In genomic region chr19:383040-383439, GRCh38 we compare ENCODE assay signal across 2 cellular contexts.
TF ChIP-seq lines count a peak whose summit lies in the region.

No MANE protein-coding gene starts in this region.

TF ChIP-seq in H1, 55 proteins besides CTCF, POLR2A, EP300 and RAD21:
- no peak for TF ChIP-seq SIN3A (conservative IDR thresholded peaks at IDR 0.05 in 1 of 2, IDR thresholded peaks at IDR 0.05 in 1 of 2; ENCODE audit: low read depth in 1 of 2, low read length in 2 of 2)
- TF ChIP-seq, protein P1, sequence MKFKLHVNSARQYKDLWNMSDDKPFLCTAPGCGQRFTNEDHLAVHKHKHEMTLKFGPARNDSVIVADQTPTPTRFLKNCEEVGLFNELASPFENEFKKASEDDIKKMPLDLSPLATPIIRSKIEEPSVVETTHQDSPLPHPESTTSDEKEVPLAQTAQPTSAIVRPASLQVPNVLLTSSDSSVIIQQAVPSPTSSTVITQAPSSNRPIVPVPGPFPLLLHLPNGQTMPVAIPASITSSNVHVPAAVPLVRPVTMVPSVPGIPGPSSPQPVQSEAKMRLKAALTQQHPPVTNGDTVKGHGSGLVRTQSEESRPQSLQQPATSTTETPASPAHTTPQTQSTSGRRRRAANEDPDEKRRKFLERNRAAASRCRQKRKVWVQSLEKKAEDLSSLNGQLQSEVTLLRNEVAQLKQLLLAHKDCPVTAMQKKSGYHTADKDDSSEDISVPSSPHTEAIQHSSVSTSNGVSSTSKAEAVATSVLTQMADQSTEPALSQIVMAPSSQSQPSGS (IDR thresholded peaks at IDR 0.05; ENCODE audit: low read length): no peak
- TF ChIP-seq SIX5 (IDR thresholded peaks at IDR 0.05; ENCODE audit: low read depth, low read length): no peak
- TF ChIP-seq ASH2L (IDR thresholded peaks at IDR 0.05; ENCODE audit: low read length): no peak
- TF ChIP-seq KDM4A (IDR thresholded peaks at IDR 0.05; ENCODE audit: low read depth, low read length, severe bottlenecking): no peak
- no peak for TF ChIP-seq ATF3 (IDR thresholded peaks at IDR 0.05; ENCODE audit: insufficient read depth, low read depth, low read length)
- no peak for TF ChIP-seq POU5F1 (IDR thresholded peaks at IDR 0.05; ENCODE audit: low read depth, low read length)
- TF ChIP-seq POLR2AphosphoS5 (IDR thresholded peaks at IDR 0.05; ENCODE audit: low read depth, low read length): no peak
- no peak for TF ChIP-seq CHD1 (IDR thresholded peaks at IDR 0.05; ENCODE audit: low read depth, low read length)
- no peak for TF ChIP-seq BACH1 (IDR thresholded peaks at IDR 0.05; ENCODE audit: low read length)
- TF ChIP-seq CHD2 (IDR thresholded peaks at IDR 0.05; ENCODE audit: low read length): no peak
- TF ChIP-seq CBX8 (IDR thresholded peaks at IDR 0.05; ENCODE audit: borderline replicate concordance, low read depth, low read length): no peak

TF ChIP-seq in SK-N-SH treated with all-trans-retinoic acid at 6 μM for 48 hours, 23 proteins besides CTCF, POLR2A, EP300 and RAD21:
- TF ChIP-seq, protein P2, sequence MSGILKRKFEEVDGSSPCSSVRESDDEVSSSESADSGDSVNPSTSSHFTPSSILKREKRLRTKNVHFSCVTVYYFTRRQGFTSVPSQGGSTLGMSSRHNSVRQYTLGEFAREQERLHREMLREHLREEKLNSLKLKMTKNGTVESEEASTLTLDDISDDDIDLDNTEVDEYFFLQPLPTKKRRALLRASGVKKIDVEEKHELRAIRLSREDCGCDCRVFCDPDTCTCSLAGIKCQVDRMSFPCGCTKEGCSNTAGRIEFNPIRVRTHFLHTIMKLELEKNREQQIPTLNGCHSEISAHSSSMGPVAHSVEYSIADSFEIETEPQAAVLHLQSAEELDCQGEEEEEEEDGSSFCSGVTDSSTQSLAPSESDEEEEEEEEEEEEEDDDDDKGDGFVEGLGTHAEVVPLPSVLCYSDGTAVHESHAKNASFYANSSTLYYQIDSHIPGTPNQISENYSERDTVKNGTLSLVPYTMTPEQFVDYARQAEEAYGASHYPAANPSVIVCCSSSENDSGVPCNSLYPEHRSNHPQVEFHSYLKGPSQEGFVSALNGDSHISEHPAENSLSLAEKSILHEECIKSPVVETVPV (CRISPR knock-in tag; IDR thresholded peaks at IDR 0.05): no peak
- no peak for TF ChIP-seq ARNTL (CRISPR knock-in tag; IDR thresholded peaks at IDR 0.05; ENCODE audit: borderline replicate concordance, low read depth)
- no peak for TF ChIP-seq ISL1 (CRISPR knock-in tag; IDR thresholded peaks at IDR 0.05)
- TF ChIP-seq POU6F1 (CRISPR knock-in tag; IDR thresholded peaks at IDR 0.05; ENCODE audit: borderline replicate concordance, low read depth): no peak
- no peak for TF ChIP-seq ZFP3 (CRISPR knock-in tag; IDR thresholded peaks at IDR 0.05)
- TF ChIP-seq, protein P3, sequence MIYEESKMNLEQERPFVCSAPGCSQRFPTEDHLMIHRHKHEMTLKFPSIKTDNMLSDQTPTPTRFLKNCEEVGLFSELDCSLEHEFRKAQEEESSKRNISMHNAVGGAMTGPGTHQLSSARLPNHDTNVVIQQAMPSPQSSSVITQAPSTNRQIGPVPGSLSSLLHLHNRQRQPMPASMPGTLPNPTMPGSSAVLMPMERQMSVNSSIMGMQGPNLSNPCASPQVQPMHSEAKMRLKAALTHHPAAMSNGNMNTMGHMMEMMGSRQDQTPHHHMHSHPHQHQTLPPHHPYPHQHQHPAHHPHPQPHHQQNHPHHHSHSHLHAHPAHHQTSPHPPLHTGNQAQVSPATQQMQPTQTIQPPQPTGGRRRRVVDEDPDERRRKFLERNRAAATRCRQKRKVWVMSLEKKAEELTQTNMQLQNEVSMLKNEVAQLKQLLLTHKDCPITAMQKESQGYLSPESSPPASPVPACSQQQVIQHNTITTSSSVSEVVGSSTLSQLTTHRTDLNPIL (CRISPR knock-in tag; IDR thresholded peaks at IDR 0.05; ENCODE audit: low read depth): no peak
- TF ChIP-seq ZFP30 (CRISPR knock-in tag; IDR thresholded peaks at IDR 0.05): no peak
- no peak for TF ChIP-seq BACH2 (CRISPR knock-in tag; IDR thresholded peaks at IDR 0.05; ENCODE audit: borderline replicate concordance)
- no peak for TF ChIP-seq ZNF8 (CRISPR knock-in tag; IDR thresholded peaks at IDR 0.05)
- no peak for TF ChIP-seq ZNF70 (CRISPR knock-in tag; IDR thresholded peaks at IDR 0.05)
- TF ChIP-seq OSR1 (CRISPR knock-in tag; IDR thresholded peaks at IDR 0.05): no peak
